Comparison of ENCODE assay signal across 2 cellular contexts in the genomic region with DNA sequence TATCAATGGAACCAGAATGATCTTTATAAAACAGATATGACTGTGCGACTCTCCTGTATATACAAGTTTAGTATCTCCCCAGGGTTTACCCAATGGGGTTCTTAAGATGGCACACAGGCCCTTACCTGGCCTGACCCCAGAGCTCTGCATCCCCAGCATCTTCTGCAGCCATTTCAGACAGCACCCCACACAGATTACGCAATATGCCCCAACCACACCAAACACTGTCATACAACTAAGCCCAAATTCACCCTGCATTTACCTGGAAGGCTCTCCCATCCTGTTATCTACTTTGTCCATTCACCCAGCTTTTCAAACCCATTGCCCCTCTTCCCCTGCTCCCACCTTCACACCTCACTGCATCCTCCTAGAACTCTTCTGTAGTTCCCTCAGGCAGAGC.
A peak's percentile ranks its signal among the peaks of the same experiment; 100 is the strongest.
TF ChIP-seq lines count a peak whose summit lies in the region.

No MANE protein-coding gene starts in this region.

TF ChIP-seq in HepG2, 621 proteins besides CTCF, POLR2A, EP300 and RAD21:
- peak; percentile 76; the same call in 1 of the 2 replicates for TF ChIP-seq CEBPB (IDR thresholded peaks at IDR 0.05; ENCODE audit: borderline replicate concordance, low read depth, low read length)
- TF ChIP-seq KDM5A (IDR thresholded peaks at IDR 0.05; ENCODE audit: borderline replicate concordance, low read length), result no peak
- TF ChIP-seq ZSCAN25 (CRISPR knock-in tag; IDR thresholded peaks at IDR 0.05), result no peak
- no peak for TF ChIP-seq ZNF276 (CRISPR knock-in tag; IDR thresholded peaks at IDR 0.05; ENCODE audit: low read depth)

TF ChIP-seq in H1, 55 proteins besides CTCF, POLR2A, EP300 and RAD21:
- TF ChIP-seq CEBPB (IDR thresholded peaks at IDR 0.05; ENCODE audit: low read depth, low read length), result peak; percentile 74
- no peak for TF ChIP-seq CHD7 (IDR thresholded peaks at IDR 0.05; ENCODE audit: insufficient replicate concordance, low read length)
- TF ChIP-seq CBX8 (IDR thresholded peaks at IDR 0.05; ENCODE audit: borderline replicate concordance, low read depth, low read length), result no peak
- no peak for TF ChIP-seq NANOG (IDR thresholded peaks at IDR 0.05; ENCODE audit: insufficient read depth, low read depth, low read length, poor library complexity, severe bottlenecking)
TF ChIP-seq in H1: peak in this region for 1.
